ENCODE assay signal across 17 cellular contexts in genomic region chr19:18990128-18990708, GRCh38. TPM values are rescaled to one million over a fixed set of nuclear protein-coding genes. Genes with fewer than 3 reads are reported as not detected.
DNase-seq lines count a peak whose midpoint lies in the region; ATAC-seq, FAIRE-seq and TF ChIP-seq lines count a peak whose summit lies in the region.
"Had no signal": no experiment of that assay in that cellular context is flagged by ENCODE, and none has a peak within 500 bp of the region (broad histone marks: within the 10 kb centered on the region; RNA-seq: fewer than 3 reads in every experiment).

No MANE protein-coding gene starts in this region.

- no peaks in the 10 kb centered on the region for H3K9me3 Mint-ChIP-seq in activated T-helper 1 cell treated with anti-CD3 and anti-CD28 coated beads, Interleukin-12 subunit alpha, Interleukin-12 subunit beta, Interleukin-2, Interleukin-4 antibody, amounts not matched to agents 30 ng/mL and 10 ng/mL and 1 ng/mL, durations not matched to agents 14 hours and 24 hours and 36 hours
- H3K9me3 Mint-ChIP-seq: CD4-positive, CD25-positive, alpha-beta regulatory T cell had no signal

- H4K20me1 ChIP-seq in BLaER1 (peaks cover 2% of the 10 kb centered on the region), HepG2 (ENCODE audit: insufficient read depth, low read length) (no peaks in the 10 kb centered on the region)

- peaks cover 17% of the 10 kb centered on the region for H3K36me3 Mint-ChIP-seq in activated T-helper 1 cell treated with anti-CD3 and anti-CD28 coated beads, Interleukin-12 subunit alpha, Interleukin-12 subunit beta, Interleukin-2, Interleukin-4 antibody, amounts not matched to agents 30 ng/mL and 10 ng/mL and 1 ng/mL, durations not matched to agents 14 hours and 24 hours and 36 hours (ENCODE audit: low read depth)

- TF ChIP-seq CTCF in Panc1 (IDR thresholded peaks at IDR 0.05), result no peak
- no peak for TF ChIP-seq CTCF in HepG2 (CRISPR knock-in tag; IDR thresholded peaks at IDR 0.05)
- no peak for TF ChIP-seq CTCF in foreskin fibroblast (IDR thresholded peaks at IDR 0.05; ENCODE audit: low read depth, low read length)

- no peak; the same call in 1 of the 2 replicates for TF ChIP-seq POLR2A in GM12891 (IDR thresholded peaks at IDR 0.05; ENCODE audit: low read depth, low read length)
- TF ChIP-seq POLR2A in HepG2 (IDR thresholded peaks at IDR 0.05; ENCODE audit: insufficient read depth in 1 of 2, low read depth in 2 of 2, low read length in 2 of 2), result 0 out of 4 replicates have a peak, but pooled peaks of 1 of the 2 experiments have one; percentile 28

- intact Hi-C loops in Panc1 (cut with micrococcal nuclease; ENCODE audit: unreplicated experiment), result no loop called here
- intact Hi-C loops in HepG2 (cut with micrococcal nuclease; ENCODE audit: unreplicated experiment), result no loop called here
- intact Hi-C loops in activated T-helper 1 cell treated with anti-CD3 and anti-CD28 coated beads, Interleukin-12 subunit alpha, Interleukin-12 subunit beta, Interleukin-2, Interleukin-4 antibody, amounts not matched to agents 30 ng/mL and 10 ng/mL and 1 ng/mL, durations not matched to agents 14 hours and 24 hours and 36 hours (cut with micrococcal nuclease), result no loop called here

- no peaks in the 10 kb centered on the region for H3K9me3 ChIP-seq in BLaER1
- no peaks in the 10 kb centered on the region for H3K9me3 ChIP-seq in Panc1 (ENCODE audit: control insufficient read depth, insufficient read depth, low read depth, low read length)
- H3K9me3 ChIP-seq in HepG2 (ENCODE audit: low read length), result no peaks in the 10 kb centered on the region
- H3K9me3 ChIP-seq: Peyer's patch had no signal

- 95% methylated on average over 3 of the region's 5 CpGs for WGBS in HepG2 (ENCODE audit: low lambda C conversion rate)

- H3K79me2 ChIP-seq in HepG2 (ENCODE audit: insufficient read depth, low read length), result no peaks in the 10 kb centered on the region

- peaks cover 15% of the 10 kb centered on the region for H3K27me3 Mint-ChIP-seq in activated T-helper 1 cell treated with anti-CD3 and anti-CD28 coated beads, Interleukin-12 subunit alpha, Interleukin-12 subunit beta, Interleukin-2, Interleukin-4 antibody, amounts not matched to agents 30 ng/mL and 10 ng/mL and 1 ng/mL, durations not matched to agents 14 hours and 24 hours and 36 hours (ENCODE audit: insufficient read depth)

- BruUV-seq in Panc1 (replicated peaks; lab: Mats Ljungman, UMichigan) (no TSS peak), HepG2 (replicated peaks; lab: Mats Ljungman, UMichigan) (no TSS peak)

- no peak for TF ChIP-seq RAD21 in HepG2 (CRISPR knock-in tag; IDR thresholded peaks at IDR 0.05)

- in situ Hi-C loops in Panc1 (cut with HindIII; ENCODE audit: low pct_unique_long_range_greater_than_20kb, low sequenced_read_pairs), result no loop called here
- in situ Hi-C loops in HepG2 (cut with HindIII; ENCODE audit: extremely low pct_ligation_motif_present, low pct_unique_long_range_greater_than_20kb), result no loop called here

- H3K4me1 ChIP-seq in BLaER1, result peaks cover 16% of the 10 kb centered on the region
- H3K4me1 ChIP-seq in Panc1 (ENCODE audit: control insufficient read depth, insufficient read depth, low read length), result no peaks in the 10 kb centered on the region; the same call in 1 of the 2 replicates
- peaks cover 10% of the 10 kb centered on the region for H3K4me1 ChIP-seq in HepG2 (ENCODE audit: insufficient read depth, low read length)

- H3K27ac Mint-ChIP-seq in activated T-helper 1 cell treated with anti-CD3 and anti-CD28 coated beads, Interleukin-12 subunit alpha, Interleukin-12 subunit beta, Interleukin-2, Interleukin-4 antibody, amounts not matched to agents 30 ng/mL and 10 ng/mL and 1 ng/mL, durations not matched to agents 14 hours and 24 hours and 36 hours, result no peak overlapping the region
- H3K27ac Mint-ChIP-seq: CD4-positive, CD25-positive, alpha-beta regulatory T cell had no signal

- H3K27ac ChIP-seq in BLaER1 (no peak overlapping the region), Panc1 (ENCODE audit: low read length) (no peak overlapping the region), HepG2 (ENCODE audit: extremely low read length, insufficient read depth, low read length) (no peak overlapping the region)
- H3K27ac ChIP-seq: GM23248, Peyer's patch had no signal

- peak; percentile 33 for ATAC-seq in Panc1
- peak; percentile 10; the same call in 1 of the 3 replicates for ATAC-seq in HepG2

- DNase-seq in GM12891 (ENCODE audit: insufficient read length, low spot score) (no peak), Panc1 (ENCODE audit: low read depth, low spot score) (no peak), HepG2 (ENCODE audit: low spot score) (no peak), foreskin fibroblast (no peak), DMS79 (lab: John Stamatoyannopoulos, UW) (no peak)
- DNase-seq in activated T-helper 1 cell treated with anti-CD3 and anti-CD28 coated beads, Interleukin-12 subunit alpha, Interleukin-12 subunit beta, Interleukin-2, Interleukin-4 antibody, amounts not matched to agents 30 ng/mL and 10 ng/mL and 1 ng/mL, durations not matched to agents 14 hours and 24 hours and 36 hours (ENCODE audit: low spot score), result no peak
- DNase-seq: ACHN; AML-193; CD4-positive, CD25-positive, alpha-beta regulatory T cell; GM23248; KBM-7; NCI-H1436; NCI-H2029 treated with DMSO at 0.1 percent for 48 hours; NCI-H774; Peyer's patch; SHP77 treated with DMSO at 0.1 percent for 48 hours had no signal

- no peak overlapping the region for H3K4me2 ChIP-seq in BLaER1
- no peak overlapping the region for H3K4me2 ChIP-seq in HepG2 (ENCODE audit: low read depth, low read length)

- TF ChIP-seq EP300 in HepG2 (IDR thresholded peaks at IDR 0.05; ENCODE audit: low read depth in 2 of 2, low read length in 2 of 2) (no peak), HepG2 (CRISPR knock-in tag; IDR thresholded peaks at IDR 0.05; ENCODE audit: borderline replicate concordance) (no peak)

- H3K36me3 ChIP-seq in BLaER1 (peaks cover 51% of the 10 kb centered on the region), Panc1 (ENCODE audit: control insufficient read depth, insufficient read depth, low read length) (no peaks in the 10 kb centered on the region; the same call in 1 of the 2 replicates), HepG2 (replicated peaks in 1 of 2; ENCODE audit: control insufficient read depth in 1 of 2, insufficient read depth in 2 of 2, low read length in 2 of 2) (peaks cover 11 to 27% of the 10 kb centered on the region in 2 experiments)

- no peak overlapping the region for H3K4me3 Mint-ChIP-seq in activated T-helper 1 cell treated with anti-CD3 and anti-CD28 coated beads, Interleukin-12 subunit alpha, Interleukin-12 subunit beta, Interleukin-2, Interleukin-4 antibody, amounts not matched to agents 30 ng/mL and 10 ng/mL and 1 ng/mL, durations not matched to agents 14 hours and 24 hours and 36 hours
- H3K4me3 Mint-ChIP-seq: CD4-positive, CD25-positive, alpha-beta regulatory T cell had no signal

- CTCF ChIA-PET in Panc1 (lab: Charles Lee), result no interaction called here
- CTCF ChIA-PET in HepG2 (lab: Yijun Ruan, JAX; ENCODE audit: low intra/inter-chr PET ratio, low total read pairs), result no interaction called here

- H3K9ac ChIP-seq in BLaER1, result 0 out of 2 replicates have a peak overlapping the region, but pooled peaks have one; percentile 27
- H3K9ac ChIP-seq in HepG2 (ENCODE audit: insufficient read depth, low read depth, low read length), result no peak overlapping the region
- H3K9ac ChIP-seq: GM23248 had no signal

- no peak overlapping the region for H2AFZ ChIP-seq in HepG2 (ENCODE audit: low read length)
- H2AFZ ChIP-seq: GM23248 had no signal

- FAIRE-seq in GM12891 (lab: Jason Lieb, UNC) (no peak), HepG2 (lab: Jason Lieb, UNC) (no peak)

- H3K4me3 ChIP-seq in BLaER1 (no peak overlapping the region), Panc1 (ENCODE audit: low read depth in 2 of 2, low read length in 2 of 2) (no peak overlapping the region), HepG2 (replicated peaks in 1 of 3; ENCODE audit: insufficient read depth in 1 of 3, low read depth in 2 of 3, low read length in 3 of 3) (no peak overlapping the region), foreskin fibroblast (ENCODE audit: low read depth in 1 of 2, low read length in 2 of 2) (no peak overlapping the region)
- H3K4me3 ChIP-seq: GM23248, Peyer's patch had no signal

- POLR2A ChIA-PET in Panc1 (lab: Charles Lee) (interaction anchor here (0.5 kb wide), 2 partner anchors 14 to 16 kb away, joined by 4 to 8 read pairs; no protein-coding TSS in a partner anchor), HepG2 (lab: Yijun Ruan, JAX) (no interaction called here)

- no peaks in the 10 kb centered on the region for H3K4me1 Mint-ChIP-seq in activated T-helper 1 cell treated with anti-CD3 and anti-CD28 coated beads, Interleukin-12 subunit alpha, Interleukin-12 subunit beta, Interleukin-2, Interleukin-4 antibody, amounts not matched to agents 30 ng/mL and 10 ng/mL and 1 ng/mL, durations not matched to agents 14 hours and 24 hours and 36 hours (ENCODE audit: low read depth)
- H3K4me1 Mint-ChIP-seq: CD4-positive, CD25-positive, alpha-beta regulatory T cell had no signal

- H3K27me3 ChIP-seq in BLaER1, result no peaks in the 10 kb centered on the region
- no peaks in the 10 kb centered on the region for H3K27me3 ChIP-seq in Panc1 (ENCODE audit: control insufficient read depth, insufficient read depth, low read length)
- peaks cover 0 to 7% of the 10 kb centered on the region in 2 experiments; a peak in 3 of 5 replicates for H3K27me3 ChIP-seq in HepG2 (ENCODE audit: control insufficient read depth in 1 of 2, insufficient read depth in 2 of 2, low read length in 2 of 2)
- H3K27me3 ChIP-seq: Peyer's patch had no signal

RNA-seq across cellular contexts. Expression of gene SUGP2, which starts 43.1 kb away (rescaled TPM):
- 84.9 TPM for polyA plus RNA-seq in GM12891 (2012; ENCODE audit: low read depth, missing spikeins)
- 112 TPM for total RNA-seq in Panc1 (2021; ENCODE audit: unreplicated experiment)
- 60.6 TPM for polyA plus RNA-seq in Panc1 (2012; ENCODE audit: insufficient read length)
- total RNA-seq in HepG2 (2016; rRNA removed; fragmentation: Illumina TruSeq; extraction: Trizol), result 32.3 and 40.6 TPM in 2 replicates
- 8.1 and 8.7 TPM in 2 replicates for total RNA-seq in HepG2 (2016; cell fraction: cytosol; rRNA removed; fragmentation: Illumina TruSeq; extraction: Trizol; ENCODE audit: low read depth)
- total RNA-seq in HepG2 (2016; cell fraction: insoluble cytoplasmic fraction; rRNA removed; fragmentation: Illumina TruSeq; extraction: Trizol), result 29.8 and 39.5 TPM in 2 replicates
- 16.1 and 16.4 TPM in 2 replicates for total RNA-seq in HepG2 (2016; cell fraction: membrane; rRNA removed; fragmentation: Illumina TruSeq; extraction: Trizol)
- total RNA-seq in HepG2 (2016; cell fraction: nucleus; rRNA removed; fragmentation: Illumina TruSeq; extraction: Trizol), result 43.7 and 52.4 TPM in 2 replicates
- 57.7 and 63.4 TPM in 2 replicates for polyA plus RNA-seq in HepG2 (2011; rRNA removed)
- polyA plus RNA-seq in HepG2 (2011; cell fraction: cytosol; rRNA removed), result 18.7 and 22.9 TPM in 2 replicates
- 189 and 204 TPM in 2 replicates for polyA plus RNA-seq in HepG2 (2011; cell fraction: nucleus; rRNA removed)
- polyA plus RNA-seq in HepG2 (2012), result 38.0 and 52.7 TPM in 2 replicates
- 3.7 and 4.4 TPM in 2 replicates for polyA plus RNA-seq in HepG2 (2016; cell fraction: cytosol; fragmentation: Illumina TruSeq; extraction: Trizol; ENCODE audit: low read depth)
- 29.6 and 32.8 TPM in 2 replicates for polyA plus RNA-seq in HepG2 (2016; cell fraction: insoluble cytoplasmic fraction; fragmentation: Illumina TruSeq; extraction: Trizol; ENCODE audit: low read depth)
- 7.8 and 9.8 TPM in 2 replicates for polyA plus RNA-seq in HepG2 (2016; cell fraction: membrane; fragmentation: Illumina TruSeq; extraction: Trizol; ENCODE audit: low read depth)
- polyA plus RNA-seq in HepG2 (2016; cell fraction: nucleus; fragmentation: Illumina TruSeq; extraction: Trizol; ENCODE audit: insufficient read depth, low read depth), result 163 and 186 TPM in 2 replicates
- 19.2 and 29.3 TPM in 2 replicates for polyA minus RNA-seq in HepG2 (2011; rRNA and poly(A)+ RNA removed; ENCODE audit: low replicate concordance)
- polyA minus RNA-seq in HepG2 (2011; cell fraction: cytosol; rRNA and poly(A)+ RNA removed), result 10.2 and 13.3 TPM in 2 replicates
- 62.1 and 68.9 TPM in 2 replicates for polyA minus RNA-seq in HepG2 (2011; cell fraction: nucleus; rRNA and poly(A)+ RNA removed)
- 114 and 128 TPM in 2 replicates for total RNA-seq in activated T-helper 1 cell treated with anti-CD3 and anti-CD28 coated beads, Interleukin-12 subunit alpha, Interleukin-12 subunit beta, Interleukin-2, Interleukin-4 antibody, amounts not matched to agents 30 ng/mL and 10 ng/mL and 1 ng/mL, durations not matched to agents 14 hours and 24 hours and 36 hours

RNA-seq across cellular contexts. Expression of gene ARMC6, which starts 43.2 kb away (rescaled TPM):
- 20.0 TPM for polyA plus RNA-seq in GM12891 (2012; ENCODE audit: low read depth, missing spikeins)
- total RNA-seq in Panc1 (2021; ENCODE audit: unreplicated experiment), result 51.4 TPM
- 64.8 TPM for polyA plus RNA-seq in Panc1 (2012; ENCODE audit: insufficient read length)
- total RNA-seq in HepG2 (2016; rRNA removed; fragmentation: Illumina TruSeq; extraction: Trizol), result 36.8 and 42.7 TPM in 2 replicates
- 11.2 and 13.0 TPM in 2 replicates for total RNA-seq in HepG2 (2016; cell fraction: cytosol; rRNA removed; fragmentation: Illumina TruSeq; extraction: Trizol; ENCODE audit: low read depth)
- total RNA-seq in HepG2 (2016; cell fraction: insoluble cytoplasmic fraction; rRNA removed; fragmentation: Illumina TruSeq; extraction: Trizol), result 37.7 and 38.3 TPM in 2 replicates
- total RNA-seq in HepG2 (2016; cell fraction: membrane; rRNA removed; fragmentation: Illumina TruSeq; extraction: Trizol), result 20.4 and 23.6 TPM in 2 replicates
- total RNA-seq in HepG2 (2016; cell fraction: nucleus; rRNA removed; fragmentation: Illumina TruSeq; extraction: Trizol), result 17.5 and 23.9 TPM in 2 replicates
- 16.2 and 24.6 TPM in 2 replicates for polyA plus RNA-seq in HepG2 (2011; rRNA removed)
- 16.9 and 25.0 TPM in 2 replicates for polyA plus RNA-seq in HepG2 (2011; cell fraction: cytosol; rRNA removed)
- polyA plus RNA-seq in HepG2 (2011; cell fraction: nucleus; rRNA removed), result 44.8 and 46.0 TPM in 2 replicates
- polyA plus RNA-seq in HepG2 (2012), result 14.8 and 16.9 TPM in 2 replicates
- polyA plus RNA-seq in HepG2 (2016; cell fraction: cytosol; fragmentation: Illumina TruSeq; extraction: Trizol; ENCODE audit: low read depth), result 10.0 and 10.8 TPM in 2 replicates
- 33.4 and 39.5 TPM in 2 replicates for polyA plus RNA-seq in HepG2 (2016; cell fraction: insoluble cytoplasmic fraction; fragmentation: Illumina TruSeq; extraction: Trizol; ENCODE audit: low read depth)
- polyA plus RNA-seq in HepG2 (2016; cell fraction: membrane; fragmentation: Illumina TruSeq; extraction: Trizol; ENCODE audit: low read depth), result 14.7 and 16.1 TPM in 2 replicates
- 37.5 and 39.9 TPM in 2 replicates for polyA plus RNA-seq in HepG2 (2016; cell fraction: nucleus; fragmentation: Illumina TruSeq; extraction: Trizol; ENCODE audit: insufficient read depth, low read depth)
- polyA minus RNA-seq in HepG2 (2011; rRNA and poly(A)+ RNA removed; ENCODE audit: low replicate concordance), result 71.3 and 80.9 TPM in 2 replicates
- polyA minus RNA-seq in HepG2 (2011; cell fraction: cytosol; rRNA and poly(A)+ RNA removed), result 18.4 and 19.4 TPM in 2 replicates
- polyA minus RNA-seq in HepG2 (2011; cell fraction: nucleus; rRNA and poly(A)+ RNA removed), result 14.0 and 15.2 TPM in 2 replicates
- 54.9 and 56.5 TPM in 2 replicates for total RNA-seq in activated T-helper 1 cell treated with anti-CD3 and anti-CD28 coated beads, Interleukin-12 subunit alpha, Interleukin-12 subunit beta, Interleukin-2, Interleukin-4 antibody, amounts not matched to agents 30 ng/mL and 10 ng/mL and 1 ng/mL, durations not matched to agents 14 hours and 24 hours and 36 hours

RNA-seq across cellular contexts. Expression of gene HOMER3, which starts 49.2 kb away (rescaled TPM):
- polyA plus RNA-seq in GM12891 (2012; ENCODE audit: low read depth, missing spikeins), result 0.35 TPM
- 58.9 TPM for total RNA-seq in Panc1 (2021; ENCODE audit: unreplicated experiment)
- polyA plus RNA-seq in Panc1 (2012; ENCODE audit: insufficient read length), result 61.8 TPM
- total RNA-seq in HepG2 (2016; rRNA removed; fragmentation: Illumina TruSeq; extraction: Trizol), result 16.0 and 21.3 TPM in 2 replicates
- total RNA-seq in HepG2 (2016; cell fraction: cytosol; rRNA removed; fragmentation: Illumina TruSeq; extraction: Trizol; ENCODE audit: low read depth), result 26.4 and 33.2 TPM in 2 replicates
- 15.8 and 22.8 TPM in 2 replicates for total RNA-seq in HepG2 (2016; cell fraction: insoluble cytoplasmic fraction; rRNA removed; fragmentation: Illumina TruSeq; extraction: Trizol)
- total RNA-seq in HepG2 (2016; cell fraction: membrane; rRNA removed; fragmentation: Illumina TruSeq; extraction: Trizol), result 34.4 and 37.9 TPM in 2 replicates
- 9.6 and 15.0 TPM in 2 replicates for total RNA-seq in HepG2 (2016; cell fraction: nucleus; rRNA removed; fragmentation: Illumina TruSeq; extraction: Trizol)
- 27.3 and 33.7 TPM in 2 replicates for polyA plus RNA-seq in HepG2 (2011; rRNA removed)
- 17.2 and 24.7 TPM in 2 replicates for polyA plus RNA-seq in HepG2 (2011; cell fraction: cytosol; rRNA removed)
- 44.4 and 50.4 TPM in 2 replicates for polyA plus RNA-seq in HepG2 (2011; cell fraction: nucleus; rRNA removed)
- 9.2 and 17.6 TPM in 2 replicates for polyA plus RNA-seq in HepG2 (2012)
- 38.0 and 46.9 TPM in 2 replicates for polyA plus RNA-seq in HepG2 (2016; cell fraction: cytosol; fragmentation: Illumina TruSeq; extraction: Trizol; ENCODE audit: low read depth)
- 25.7 and 29.6 TPM in 2 replicates for polyA plus RNA-seq in HepG2 (2016; cell fraction: insoluble cytoplasmic fraction; fragmentation: Illumina TruSeq; extraction: Trizol; ENCODE audit: low read depth)
- 45.5 and 48.8 TPM in 2 replicates for polyA plus RNA-seq in HepG2 (2016; cell fraction: membrane; fragmentation: Illumina TruSeq; extraction: Trizol; ENCODE audit: low read depth)
- polyA plus RNA-seq in HepG2 (2016; cell fraction: nucleus; fragmentation: Illumina TruSeq; extraction: Trizol; ENCODE audit: insufficient read depth, low read depth), result 36.3 and 38.7 TPM in 2 replicates
- polyA minus RNA-seq in HepG2 (2011; rRNA and poly(A)+ RNA removed; ENCODE audit: low replicate concordance), result 16.8 and 17.2 TPM in 2 replicates
- polyA minus RNA-seq in HepG2 (2011; cell fraction: cytosol; rRNA and poly(A)+ RNA removed), result 3.6 and 6.2 TPM in 2 replicates
- polyA minus RNA-seq in HepG2 (2011; cell fraction: nucleus; rRNA and poly(A)+ RNA removed), result 8.6 and 13.4 TPM in 2 replicates
- total RNA-seq in activated T-helper 1 cell treated with anti-CD3 and anti-CD28 coated beads, Interleukin-12 subunit alpha, Interleukin-12 subunit beta, Interleukin-2, Interleukin-4 antibody, amounts not matched to agents 30 ng/mL and 10 ng/mL and 1 ng/mL, durations not matched to agents 14 hours and 24 hours and 36 hours, result 0.29 and 0.75 TPM in 2 replicates
